Comparison of ENCODE assay signal across 24 cellular contexts in genomic region chr2:49837894-49838293, GRCh38.
"Had no signal": no experiment of that assay in that cellular context is flagged by ENCODE, and none has a peak within 500 bp of the region (broad histone marks: within the 10 kb centered on the region; RNA-seq: fewer than 3 reads in every experiment).

No MANE protein-coding gene starts in this region.

- H3K36me3 ChIP-seq: esophagus muscularis mucosa, gastrocnemius medialis, heart right ventricle, left lung, lower lobe of right lung, pancreas, prostate gland, right lobe of liver, spleen, thyroid gland had no signal

- H3K27me3 Mint-ChIP-seq: dendritic cell treated with granulocyte-macrophage colony-stimulating factor and Interleukin-4, amounts not matched to agents 40 ng/mL and 50 ng/mL, for 4 days; effector memory CD8-positive, alpha-beta T cell; memory B cell; naive thymus-derived CD4-positive, alpha-beta T cell; type B pancreatic cell had no signal

- H3K4me3 Mint-ChIP-seq: dendritic cell treated with granulocyte-macrophage colony-stimulating factor and Interleukin-4, amounts not matched to agents 40 ng/mL and 50 ng/mL, for 4 days; effector memory CD8-positive, alpha-beta T cell; memory B cell; naive thymus-derived CD4-positive, alpha-beta T cell; neural crest cell; type B pancreatic cell had no signal

- H3K9me3 Mint-ChIP-seq: type B pancreatic cell had no signal

- H3K4me1 ChIP-seq: gastrocnemius medialis, left lung, lower lobe of right lung, pancreas, prostate gland, right lobe of liver, spleen, thyroid gland had no signal

- DNase-seq: cerebellar nuclear complex; effector memory CD8-positive, alpha-beta T cell; gastrocnemius medialis; heart right ventricle; hypothalamus; left lung; lower lobe of right lung; naive thymus-derived CD4-positive, alpha-beta T cell; occipital lobe; pancreas; right lobe of liver; spleen; stimulated activated CD4-positive, alpha-beta T cell treated with anti-CD3 and anti-CD28 coated beads, Interleukin-15, amount 100 ng/mL, for 24 hours; stimulated activated CD4-positive, alpha-beta T cell treated with anti-CD3 and anti-CD28 coated beads, Interleukin-1b, Interleukin-23, amount 100 ng/mL, for 48 hours; stimulated activated CD4-positive, alpha-beta T cell treated with anti-CD3 and anti-CD28 coated beads, Interleukin-4, amount 100 ng/mL, for 4 hours; stimulated activated naive CD4-positive, alpha-beta T cell; thyroid gland had no signal

- H3K4me3 ChIP-seq: esophagus muscularis mucosa, gastrocnemius medialis, heart right ventricle, left lung, lower lobe of right lung, pancreas, prostate gland, right lobe of liver, spleen, thyroid gland had no signal

- H3K27ac Mint-ChIP-seq: dendritic cell treated with granulocyte-macrophage colony-stimulating factor and Interleukin-4, amounts not matched to agents 40 ng/mL and 50 ng/mL, for 4 days; effector memory CD8-positive, alpha-beta T cell; memory B cell; naive thymus-derived CD4-positive, alpha-beta T cell; type B pancreatic cell had no signal

- H3K4me1 Mint-ChIP-seq: memory B cell; naive thymus-derived CD4-positive, alpha-beta T cell had no signal

- H3K27me3 ChIP-seq: esophagus muscularis mucosa, gastrocnemius medialis, heart right ventricle, left lung, right lobe of liver, spleen, thyroid gland had no signal

- H3K27ac ChIP-seq: epithelial cell of prostate, esophagus muscularis mucosa, gastrocnemius medialis, heart right ventricle, left lung, lower lobe of right lung, pancreas, prostate gland, right lobe of liver, spleen, thyroid gland had no signal

- H3K36me3 Mint-ChIP-seq: memory B cell; naive thymus-derived CD4-positive, alpha-beta T cell; type B pancreatic cell had no signal

- ATAC-seq: effector memory CD8-positive, alpha-beta T cell; gastrocnemius medialis; heart right ventricle; left lung; lower lobe of right lung; naive thymus-derived CD4-positive, alpha-beta T cell; pancreas; right lobe of liver had no signal

- H3K9me3 ChIP-seq: esophagus muscularis mucosa, gastrocnemius medialis, lower lobe of right lung, pancreas, prostate gland, right lobe of liver, thyroid gland had no signal
